In genomic region chr1:182301467-182302198, GRCh38 we compare ENCODE assay signal across 1 cellular context.
TF ChIP-seq lines count a peak whose summit lies in the region.

No MANE protein-coding gene starts in this region.

TF ChIP-seq in HepG2, 621 proteins besides CTCF, POLR2A, EP300 and RAD21 (continued from another document):
- TF ChIP-seq, protein P1, sequence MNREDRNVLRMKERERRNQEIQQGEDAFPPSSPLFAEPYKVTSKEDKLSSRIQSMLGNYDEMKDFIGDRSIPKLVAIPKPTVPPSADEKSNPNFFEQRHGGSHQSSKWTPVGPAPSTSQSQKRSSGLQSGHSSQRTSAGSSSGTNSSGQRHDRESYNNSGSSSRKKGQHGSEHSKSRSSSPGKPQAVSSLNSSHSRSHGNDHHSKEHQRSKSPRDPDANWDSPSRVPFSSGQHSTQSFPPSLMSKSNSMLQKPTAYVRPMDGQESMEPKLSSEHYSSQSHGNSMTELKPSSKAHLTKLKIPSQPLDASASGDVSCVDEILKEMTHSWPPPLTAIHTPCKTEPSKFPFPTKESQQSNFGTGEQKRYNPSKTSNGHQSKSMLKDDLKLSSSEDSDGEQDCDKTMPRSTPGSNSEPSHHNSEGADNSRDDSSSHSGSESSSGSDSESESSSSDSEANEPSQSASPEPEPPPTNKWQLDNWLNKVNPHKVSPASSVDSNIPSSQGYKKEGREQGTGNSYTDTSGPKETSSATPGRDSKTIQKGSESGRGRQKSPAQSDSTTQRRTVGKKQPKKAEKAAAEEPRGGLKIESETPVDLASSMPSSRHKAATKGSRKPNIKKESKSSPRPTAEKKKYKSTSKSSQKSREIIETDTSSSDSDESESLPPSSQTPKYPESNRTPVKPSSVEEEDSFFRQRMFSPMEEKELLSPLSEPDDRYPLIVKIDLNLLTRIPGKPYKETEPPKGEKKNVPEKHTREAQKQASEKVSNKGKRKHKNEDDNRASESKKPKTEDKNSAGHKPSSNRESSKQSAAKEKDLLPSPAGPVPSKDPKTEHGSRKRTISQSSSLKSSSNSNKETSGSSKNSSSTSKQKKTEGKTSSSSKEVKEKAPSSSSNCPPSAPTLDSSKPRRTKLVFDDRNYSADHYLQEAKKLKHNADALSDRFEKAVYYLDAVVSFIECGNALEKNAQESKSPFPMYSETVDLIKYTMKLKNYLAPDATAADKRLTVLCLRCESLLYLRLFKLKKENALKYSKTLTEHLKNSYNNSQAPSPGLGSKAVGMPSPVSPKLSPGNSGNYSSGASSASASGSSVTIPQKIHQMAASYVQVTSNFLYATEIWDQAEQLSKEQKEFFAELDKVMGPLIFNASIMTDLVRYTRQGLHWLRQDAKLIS (CRISPR knock-in tag; IDR thresholded peaks at IDR 0.05), result peak; percentile 65; the same call in 1 of the 2 replicates
- no peak for TF ChIP-seq RBM22 (optimal IDR thresholded peaks at IDR 0.05; ENCODE audit: low read length)
- peak; percentile 98 for TF ChIP-seq ARID3A (IDR thresholded peaks at IDR 0.05; ENCODE audit: low read depth, low read length)
- TF ChIP-seq KLF6 (CRISPR knock-in tag; IDR thresholded peaks at IDR 0.05), result peak; percentile 28; the same call in 1 of the 2 replicates
- TF ChIP-seq ZNF557 (CRISPR knock-in tag; IDR thresholded peaks at IDR 0.05), result peak; percentile 55; the same call in 1 of the 2 replicates
- TF ChIP-seq RXRA (CRISPR knock-in tag; IDR thresholded peaks at IDR 0.05), result peak; percentile 37; the same call in 1 of the 2 replicates
- peak; percentile 87 for TF ChIP-seq BRD4 (CRISPR knock-in tag; IDR thresholded peaks at IDR 0.05)
- no peak for TF ChIP-seq CSRNP2 (CRISPR knock-in tag; conservative IDR thresholded peaks at IDR 0.05; ENCODE audit: low read depth)
- no peak for TF ChIP-seq ZNF253 (CRISPR knock-in tag; IDR thresholded peaks at IDR 0.05; ENCODE audit: borderline replicate concordance)
- TF ChIP-seq PRDM10 (CRISPR knock-in tag; IDR thresholded peaks at IDR 0.05; ENCODE audit: low read depth), result peak; percentile 63; the same call in 1 of the 2 replicates
- TF ChIP-seq HOXA7 (CRISPR knock-in tag; IDR thresholded peaks at IDR 0.05), result no peak
- TF ChIP-seq GATAD1 (CRISPR knock-in tag; IDR thresholded peaks at IDR 0.05), result peak; percentile 76
- TF ChIP-seq ZSCAN31 (CRISPR knock-in tag; IDR thresholded peaks at IDR 0.05; ENCODE audit: low read depth), result 0 out of 2 replicates have a peak, but pooled peaks have one; percentile 21
- no peak for TF ChIP-seq ZNF234 (CRISPR knock-in tag; conservative IDR thresholded peaks at IDR 0.05)
- TF ChIP-seq THAP8 (CRISPR knock-in tag; IDR thresholded peaks at IDR 0.05; ENCODE audit: borderline replicate concordance), result no peak
- peak; percentile 39 for TF ChIP-seq PHF5A (CRISPR knock-in tag; IDR thresholded peaks at IDR 0.05; ENCODE audit: low read depth, unreplicated experiment)
- TF ChIP-seq, protein P2, sequence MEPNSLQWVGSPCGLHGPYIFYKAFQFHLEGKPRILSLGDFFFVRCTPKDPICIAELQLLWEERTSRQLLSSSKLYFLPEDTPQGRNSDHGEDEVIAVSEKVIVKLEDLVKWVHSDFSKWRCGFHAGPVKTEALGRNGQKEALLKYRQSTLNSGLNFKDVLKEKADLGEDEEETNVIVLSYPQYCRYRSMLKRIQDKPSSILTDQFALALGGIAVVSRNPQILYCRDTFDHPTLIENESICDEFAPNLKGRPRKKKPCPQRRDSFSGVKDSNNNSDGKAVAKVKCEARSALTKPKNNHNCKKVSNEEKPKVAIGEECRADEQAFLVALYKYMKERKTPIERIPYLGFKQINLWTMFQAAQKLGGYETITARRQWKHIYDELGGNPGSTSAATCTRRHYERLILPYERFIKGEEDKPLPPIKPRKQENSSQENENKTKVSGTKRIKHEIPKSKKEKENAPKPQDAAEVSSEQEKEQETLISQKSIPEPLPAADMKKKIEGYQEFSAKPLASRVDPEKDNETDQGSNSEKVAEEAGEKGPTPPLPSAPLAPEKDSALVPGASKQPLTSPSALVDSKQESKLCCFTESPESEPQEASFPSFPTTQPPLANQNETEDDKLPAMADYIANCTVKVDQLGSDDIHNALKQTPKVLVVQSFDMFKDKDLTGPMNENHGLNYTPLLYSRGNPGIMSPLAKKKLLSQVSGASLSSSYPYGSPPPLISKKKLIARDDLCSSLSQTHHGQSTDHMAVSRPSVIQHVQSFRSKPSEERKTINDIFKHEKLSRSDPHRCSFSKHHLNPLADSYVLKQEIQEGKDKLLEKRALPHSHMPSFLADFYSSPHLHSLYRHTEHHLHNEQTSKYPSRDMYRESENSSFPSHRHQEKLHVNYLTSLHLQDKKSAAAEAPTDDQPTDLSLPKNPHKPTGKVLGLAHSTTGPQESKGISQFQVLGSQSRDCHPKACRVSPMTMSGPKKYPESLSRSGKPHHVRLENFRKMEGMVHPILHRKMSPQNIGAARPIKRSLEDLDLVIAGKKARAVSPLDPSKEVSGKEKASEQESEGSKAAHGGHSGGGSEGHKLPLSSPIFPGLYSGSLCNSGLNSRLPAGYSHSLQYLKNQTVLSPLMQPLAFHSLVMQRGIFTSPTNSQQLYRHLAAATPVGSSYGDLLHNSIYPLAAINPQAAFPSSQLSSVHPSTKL (CRISPR knock-in tag; IDR thresholded peaks at IDR 0.05), result peak; percentile 96
- TF ChIP-seq MTF2 (CRISPR knock-in tag; IDR thresholded peaks at IDR 0.05; ENCODE audit: borderline replicate concordance), result no peak
- TF ChIP-seq ZNF580 (CRISPR knock-in tag; IDR thresholded peaks at IDR 0.05; ENCODE audit: borderline replicate concordance, low read depth), result no peak
- TF ChIP-seq FOSL2 (CRISPR knock-in tag; IDR thresholded peaks at IDR 0.05), result peak; percentile 83
